ENCODE assay signal across 1 cellular context in the genomic region with DNA sequence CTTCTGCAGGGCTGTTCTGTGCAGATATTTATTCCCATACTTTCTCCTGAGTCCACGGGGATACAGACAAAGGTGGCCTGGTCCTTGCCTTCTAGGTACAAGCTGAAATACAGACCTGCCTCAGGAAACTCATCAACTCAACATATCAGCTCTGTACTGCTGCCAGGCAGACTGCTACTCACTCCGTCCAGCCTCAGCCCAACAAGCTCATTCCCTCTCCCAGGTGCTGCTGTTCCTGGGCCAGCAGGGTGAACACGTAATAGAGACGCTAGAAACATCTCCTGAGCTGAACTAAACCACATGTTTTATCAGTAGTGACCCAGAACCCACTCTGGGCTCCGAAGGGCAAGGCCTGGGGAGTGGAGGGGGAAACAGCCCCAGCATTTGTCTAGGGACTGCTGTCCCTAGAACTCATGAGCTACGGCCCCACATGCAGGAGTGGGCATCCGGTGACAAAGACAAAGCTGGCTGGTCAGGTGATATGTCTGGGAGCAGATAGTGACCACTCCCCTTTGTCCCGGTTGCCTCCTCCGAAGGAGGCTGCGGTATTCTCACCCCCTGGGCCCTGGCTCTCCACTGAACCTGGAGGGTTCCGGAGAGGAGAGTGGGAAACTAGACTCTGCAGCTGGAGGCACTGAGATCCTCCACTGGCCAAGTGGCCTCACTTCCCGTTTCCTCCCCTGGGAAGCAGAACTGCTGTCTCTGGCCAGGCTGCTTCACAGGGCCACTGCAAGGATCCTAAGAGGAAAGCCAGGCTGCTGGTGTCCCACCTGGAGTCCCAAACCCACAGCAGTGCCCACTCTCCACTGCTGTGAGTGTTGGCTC.
TF ChIP-seq lines count a peak whose summit lies in the region.

No MANE protein-coding gene starts in this region.

TF ChIP-seq in GM12878, 131 proteins besides CTCF, POLR2A, EP300 and RAD21:
- peak; percentile 7; the same call in 1 of the 2 replicates for TF ChIP-seq SPI1 (IDR thresholded peaks at IDR 0.05; ENCODE audit: borderline replicate concordance, insufficient read depth, low read depth, low read length)
- TF ChIP-seq BHLHE40 (IDR thresholded peaks at IDR 0.05; ENCODE audit: borderline replicate concordance in 1 of 2, low read depth in 2 of 2, low read length in 1 of 2), result no peak
- TF ChIP-seq MEF2B (IDR thresholded peaks at IDR 0.05; ENCODE audit: partially characterized antibody, poor library complexity, severe bottlenecking), result no peak
